In genomic region chr9:108622467-108622866, GRCh38 we compare ENCODE assay signal across 17 cellular contexts.
DNase-seq lines count a peak whose midpoint lies in the region; ATAC-seq and TF ChIP-seq lines count a peak whose summit lies in the region.
"Had no signal": no experiment of that assay in that cellular context is flagged by ENCODE, and none has a peak within 500 bp of the region (broad histone marks: within the 10 kb centered on the region; RNA-seq: fewer than 3 reads in every experiment).

No MANE protein-coding gene starts in this region.

- in situ Hi-C loops in brain microvascular endothelial cell (cut with HindIII; ENCODE audit: low pct_ligation_motif_present, low sequenced_read_pairs) = no loop called here

- intact Hi-C loops in posterior cingulate gyrus (cut with DNase I) = no loop called here

- H3K9me3 Mint-ChIP-seq in effector memory CD8-positive, alpha-beta T cell = peaks cover 5 to 11% of the 10 kb centered on the region in 2 donors
- H3K9me3 Mint-ChIP-seq: activated T-helper 1 cell treated with anti-CD3 and anti-CD28 coated beads, Interleukin-12 subunit alpha, Interleukin-12 subunit beta, Interleukin-2, Interleukin-4 antibody, amounts not matched to agents 30 ng/mL and 10 ng/mL and 1 ng/mL, durations not matched to agents 14 hours and 24 hours and 36 hours had no signal

- TF ChIP-seq CTCF in brain microvascular endothelial cell (IDR thresholded peaks at IDR 0.05; ENCODE audit: low read depth, low read length, missing control alignments) (no peak), omental fat pad (IDR thresholded peaks at IDR 0.05) (no peak)

- ATAC-seq in omental fat pad (ENCODE audit: low FRiP score) (peak; percentile 64), HG02852 (IDR thresholded peaks at IDR 0.05; ENCODE audit: unreplicated experiment) (no peak), HG03354 (IDR thresholded peaks at IDR 0.05; ENCODE audit: poor library complexity, severe bottlenecking, unreplicated experiment) (no peak)
- ATAC-seq in effector memory CD8-positive, alpha-beta T cell (replicated peaks) = no peak
- ATAC-seq: body of pancreas; stimulated activated naive CD8-positive, alpha-beta T cell treated with anti-CD3 and anti-CD28 coated beads, Interleukin-15, amount 100 ng/mL, for 72 hours had no signal

- peaks cover 1% of the 10 kb centered on the region for H3K36me3 Mint-ChIP-seq in effector memory CD8-positive, alpha-beta T cell (ENCODE audit: insufficient read depth)
- H3K36me3 Mint-ChIP-seq: activated CD4-positive, alpha-beta memory T cell treated with anti-CD3 and anti-CD28 coated beads for 36 hours; natural killer cell had no signal

- peak overlapping the region; percentile 24 for H3K27ac ChIP-seq in brain microvascular endothelial cell
- H3K27ac ChIP-seq: body of pancreas had no signal

- no peaks in the 10 kb centered on the region for H3K27me3 Mint-ChIP-seq in effector memory CD8-positive, alpha-beta T cell
- H3K27me3 Mint-ChIP-seq: activated CD4-positive, alpha-beta memory T cell treated with anti-CD3 and anti-CD28 coated beads for 36 hours; stimulated activated naive CD8-positive, alpha-beta T cell treated with anti-CD3 and anti-CD28 coated beads, Interleukin-15, amount 100 ng/mL, for 72 hours had no signal

- H3K27me3 ChIP-seq in brain microvascular endothelial cell (replicated peaks) = no peaks in the 10 kb centered on the region
- H3K27me3 ChIP-seq: body of pancreas had no signal

- no peak overlapping the region for H3K27ac Mint-ChIP-seq in effector memory CD8-positive, alpha-beta T cell
- H3K27ac Mint-ChIP-seq: activated CD4-positive, alpha-beta memory T cell treated with anti-CD3 and anti-CD28 coated beads for 36 hours; activated T-helper 1 cell treated with anti-CD3 and anti-CD28 coated beads, Interleukin-12 subunit alpha, Interleukin-12 subunit beta, Interleukin-2, Interleukin-4 antibody, amounts not matched to agents 30 ng/mL and 10 ng/mL and 1 ng/mL, durations not matched to agents 14 hours and 24 hours and 36 hours; CD4-positive, alpha-beta T cell; natural killer cell; stimulated activated naive CD8-positive, alpha-beta T cell treated with anti-CD3 and anti-CD28 coated beads, Interleukin-15, amount 100 ng/mL, for 72 hours had no signal

- no peaks in the 10 kb centered on the region for H3K4me1 Mint-ChIP-seq in effector memory CD8-positive, alpha-beta T cell (ENCODE audit: low read depth in 2 of 2)
- H3K4me1 Mint-ChIP-seq: natural killer cell; stimulated activated naive CD8-positive, alpha-beta T cell treated with anti-CD3 and anti-CD28 coated beads, Interleukin-15, amount 100 ng/mL, for 72 hours had no signal

- H3K36me3 ChIP-seq in brain microvascular endothelial cell (replicated peaks) = no peaks in the 10 kb centered on the region

- H3K4me3 Mint-ChIP-seq in effector memory CD8-positive, alpha-beta T cell = no peak overlapping the region
- H3K4me3 Mint-ChIP-seq: activated CD4-positive, alpha-beta memory T cell treated with anti-CD3 and anti-CD28 coated beads for 36 hours; activated T-helper 1 cell treated with anti-CD3 and anti-CD28 coated beads, Interleukin-12 subunit alpha, Interleukin-12 subunit beta, Interleukin-2, Interleukin-4 antibody, amounts not matched to agents 30 ng/mL and 10 ng/mL and 1 ng/mL, durations not matched to agents 14 hours and 24 hours and 36 hours; CD4-positive, alpha-beta T cell; natural killer cell; stimulated activated naive CD8-positive, alpha-beta T cell treated with anti-CD3 and anti-CD28 coated beads, Interleukin-15, amount 100 ng/mL, for 72 hours had no signal

- H3K4me3 ChIP-seq in brain microvascular endothelial cell (ENCODE audit: low read depth, low read length) = no peak overlapping the region
- H3K4me3 ChIP-seq: body of pancreas had no signal

- DNase-seq in GM03348 (ENCODE audit: low spot score) (peak; percentile 57), NOMO-1 treated with dmso at 0.1 percent for 144 hours (lab: John Stamatoyannopoulos, UW; ENCODE audit: unreplicated experiment) (peak; percentile 64), brain microvascular endothelial cell (peak; percentile 62), omental fat pad (ENCODE audit: low spot score) (no peak), posterior cingulate gyrus (no peak)
- DNase-seq in effector memory CD8-positive, alpha-beta T cell = no peak
- DNase-seq: activated CD4-positive, alpha-beta memory T cell treated with anti-CD3 and anti-CD28 coated beads for 36 hours; CD4-positive, alpha-beta T cell; natural killer cell; NCI-H1105 treated with DMSO at 0.1 percent for 48 hours; NCI-H446; RPMI8226; stimulated activated naive CD8-positive, alpha-beta T cell treated with anti-CD3 and anti-CD28 coated beads, Interleukin-15, amount 100 ng/mL, for 72 hours had no signal

Comparison
In these comparisons a context has a peak if more than half of its experiments do, and no peak if none do; other contexts are left out.
1. DNase-seq: peak in GM03348 (single experiment), NOMO-1 treated with dmso at 0.1 percent for 144 hours (single experiment) and brain microvascular endothelial cell (single experiment); none in omental fat pad (single experiment), posterior cingulate gyrus (0 of 10) and effector memory CD8-positive, alpha-beta T cell (0 of 3).